In the genomic region with DNA sequence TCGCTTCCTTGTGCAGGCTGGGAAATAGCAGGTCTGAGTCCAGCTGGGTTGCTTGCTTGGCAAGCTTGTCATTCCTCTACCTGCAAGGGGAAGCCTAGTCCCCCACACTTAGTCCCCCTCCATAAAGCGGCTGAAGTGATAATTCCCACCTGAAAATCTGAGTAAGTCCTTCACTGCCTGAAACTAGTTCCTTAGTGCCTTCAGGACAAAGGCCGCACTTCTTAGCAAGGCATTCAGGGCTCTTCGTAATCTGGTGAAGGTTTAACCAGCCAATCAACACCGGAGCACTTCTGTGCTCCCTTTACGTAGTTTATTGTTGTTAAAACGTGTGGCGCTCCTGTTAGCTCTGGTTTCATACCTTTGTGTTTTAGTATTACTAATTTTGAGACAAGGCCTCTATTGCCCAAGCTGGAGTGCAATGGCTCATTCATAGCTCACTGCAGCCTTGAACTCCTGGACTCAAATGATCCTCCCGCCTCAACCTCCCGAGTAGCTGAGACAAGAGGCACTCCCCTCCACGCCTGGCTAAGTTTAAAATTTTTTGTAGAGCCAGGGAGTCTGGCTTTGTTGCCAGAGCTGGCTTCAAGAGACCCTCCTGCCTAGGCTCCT, we compare ENCODE assay signal across 8 cellular contexts. TPM values are rescaled to one million over a fixed set of nuclear protein-coding genes. Genes with fewer than 3 reads are reported as not detected.
A peak's percentile ranks its signal among the peaks of the same experiment; 100 is the strongest.
DNase-seq lines count a peak whose midpoint lies in the region; ATAC-seq and TF ChIP-seq lines count a peak whose summit lies in the region.

No MANE protein-coding gene starts in this region.

- H3K9me3 ChIP-seq in gastrocnemius medialis: no peaks in the 10 kb centered on the region

- H3K27ac ChIP-seq in RWPE1 (peak overlapping the region; percentile 83), gastrocnemius medialis (peak overlapping the region; percentile 90 to 100 (median 96))

- DNase-seq in RWPE1 (ENCODE audit: low spot score): peak; percentile 31
- DNase-seq in fibroblast of peridontal ligament (ENCODE audit: extremely low read depth): peak; percentile 19
- no peak for DNase-seq in gastrocnemius medialis
- no peak for DNase-seq in SHP77 treated with DMSO at 0.1 percent for 48 hours (lab: John Stamatoyannopoulos, UW)
- no peak for DNase-seq in globus pallidus (ENCODE audit: low spot score)
- no peak for DNase-seq in SKM-1 treated with dmso at 0.1 percent for 144 hours (lab: John Stamatoyannopoulos, UW; ENCODE audit: unreplicated experiment)
- DNase-seq in activated CD8-positive, alpha-beta memory T cell treated with anti-CD3 and anti-CD28 coated beads, Interleukin-2, amount 50 U/mL, for 48 hours: no peak

- in situ Hi-C loops in gastrocnemius medialis (cut with MboI; ENCODE audit: low sequenced_read_pairs in 4 of 4): no loop called here

- intact Hi-C loops in gastrocnemius medialis (cut with DNase I; ENCODE audit: low total_unique reads): loop anchor here (1.0 kb wide), 2 partner anchors 23 to 93 kb away; no protein-coding TSS in a partner anchor

- peak overlapping the region; percentile 87 to 99 (median 91) for H3K4me3 ChIP-seq in gastrocnemius medialis

- H3K27me3 ChIP-seq in gastrocnemius medialis: no peaks in the 10 kb centered on the region

- TF ChIP-seq POLR2A in gastrocnemius medialis (IDR thresholded peaks at IDR 0.05): no peak

- peaks cover 44 to 58% of the 10 kb centered on the region in 2 donors for H3K4me1 ChIP-seq in gastrocnemius medialis

- no peaks in the 10 kb centered on the region for H3K36me3 ChIP-seq in gastrocnemius medialis

- peak; percentile 30 for ATAC-seq in GM21717 (IDR thresholded peaks at IDR 0.05; ENCODE audit: unreplicated experiment)
- ATAC-seq in gastrocnemius medialis: peak in 1 of 2 donors; percentile 5

- no peak for TF ChIP-seq CTCF in RWPE1 (conservative IDR thresholded peaks at IDR 0.05; ENCODE audit: low read depth)
- no peak for TF ChIP-seq CTCF in gastrocnemius medialis (IDR thresholded peaks at IDR 0.05 in 4 of 5, conservative IDR thresholded peaks at IDR 0.05 in 1 of 5)

- POLR2A ChIA-PET in RWPE1 (lab: Yijun Ruan, JAX; ENCODE audit: low non-redundant PET): no interaction called here

- CTCF ChIA-PET in RWPE1 (lab: Yijun Ruan, JAX): interaction anchor here (0.7 to 1.0 kb wide), 2 partner anchors 17 to 33 kb away, joined by 3 read pairs; no protein-coding TSS in a partner anchor

RNA-seq across cellular contexts. Expression of a gene that starts 0.8 kb away (rescaled TPM):
- total RNA-seq in gastrocnemius medialis: 10 to 100 TPM in 1 of 4 donors, 1 to 10 TPM in 3; 4.1 to 12.7 (median 6.9) TPM

RNA-seq across cellular contexts. Expression of a gene that starts 9.2 kb away (rescaled TPM):
- 1 to 10 TPM in 2 of 4 donors, under 1 TPM in 1, not detected in 1; 0.87 to 2.8 (median 1.1) TPM for total RNA-seq in gastrocnemius medialis

RNA-seq across cellular contexts. Expression of a gene that starts 21.0 kb away (rescaled TPM):
- 10 to 100 TPM; 27.5 to 58.9 (median 48.5) TPM for total RNA-seq in gastrocnemius medialis

RNA-seq across cellular contexts. Expression of a gene that starts 37.8 kb away (rescaled TPM):
- total RNA-seq in gastrocnemius medialis: under 1 TPM in 1 of 4 donors, not detected in 3; 0.27 TPM

RNA-seq across cellular contexts. Expression of a gene that starts 42.8 kb away (rescaled TPM):
- 10 to 100 TPM; 18.3 to 41.4 (median 23.9) TPM for total RNA-seq in gastrocnemius medialis

Comparison
In these comparisons a context has a peak if more than half of its experiments do, and no peak if none do; other contexts are left out.
1. DNase-seq: peak in RWPE1 (single experiment) and fibroblast of peridontal ligament (single experiment); none in gastrocnemius medialis (0 of 2), SHP77 treated with DMSO at 0.1 percent for 48 hours (single experiment), globus pallidus (single experiment), SKM-1 treated with dmso at 0.1 percent for 144 hours (single experiment) and activated CD8-positive, alpha-beta memory T cell treated with anti-CD3 and anti-CD28 coated beads, Interleukin-2, amount 50 U/mL, for 48 hours (single experiment).